Comparison of ENCODE assay signal across 28 cellular contexts in the genomic region with DNA sequence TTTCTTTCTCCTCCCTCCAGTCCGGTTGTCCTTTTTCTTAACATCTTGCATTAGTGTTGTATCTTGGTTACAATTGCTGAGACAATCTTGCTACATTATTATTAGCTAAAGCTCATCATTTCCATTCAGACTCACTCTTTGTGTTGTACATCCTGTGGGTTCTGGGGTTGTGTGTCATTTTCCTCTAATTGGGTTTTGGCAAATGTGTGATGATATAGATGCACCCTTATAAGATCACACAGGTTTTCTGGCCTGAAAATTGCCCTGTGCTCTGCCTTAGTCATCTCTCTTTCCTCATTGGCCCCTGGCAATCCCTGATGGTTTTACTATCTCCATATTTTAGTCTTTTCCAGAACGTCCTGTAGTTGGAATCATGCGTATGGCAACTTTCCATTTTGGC.
DNase-seq lines count a peak whose midpoint lies in the region; ATAC-seq, FAIRE-seq and TF ChIP-seq lines count a peak whose summit lies in the region.
"Had no signal": no experiment of that assay in that cellular context is flagged by ENCODE, and none has a peak within 500 bp of the region (broad histone marks: within the 10 kb centered on the region; RNA-seq: fewer than 3 reads in every experiment).

No MANE protein-coding gene starts in this region.

- no peaks in the 10 kb centered on the region for H3K9me3 Mint-ChIP-seq in activated naive CD8-positive, alpha-beta T cell treated with anti-CD3 and anti-CD28 coated beads, Interleukin-2, amount 50 U/mL, for 24 hours
- no peaks in the 10 kb centered on the region for H3K9me3 Mint-ChIP-seq in activated naive CD8-positive, alpha-beta T cell treated with anti-CD3 and anti-CD28 coated beads for 36 hours
- H3K9me3 Mint-ChIP-seq: CD14-positive monocyte had no signal

- no peaks in the 10 kb centered on the region for H3K36me3 Mint-ChIP-seq in activated naive CD8-positive, alpha-beta T cell treated with anti-CD3 and anti-CD28 coated beads, Interleukin-2, amount 50 U/mL, for 24 hours (ENCODE audit: low read depth)
- no peaks in the 10 kb centered on the region for H3K36me3 Mint-ChIP-seq in activated naive CD8-positive, alpha-beta T cell treated with anti-CD3 and anti-CD28 coated beads for 36 hours
- H3K36me3 Mint-ChIP-seq: activated CD8-positive, alpha-beta memory T cell treated with anti-CD3 and anti-CD28 coated beads, Interleukin-2, amount 10 ng/mL, durations not matched to agents 7 days and 5 days; CD14-positive monocyte had no signal

- H3K27me3 Mint-ChIP-seq in activated naive CD8-positive, alpha-beta T cell treated with anti-CD3 and anti-CD28 coated beads, Interleukin-2, amount 50 U/mL, for 24 hours = peaks cover 9% of the 10 kb centered on the region
- no peaks in the 10 kb centered on the region for H3K27me3 Mint-ChIP-seq in activated naive CD8-positive, alpha-beta T cell treated with anti-CD3 and anti-CD28 coated beads for 36 hours

- H3K27ac ChIP-seq in duodenal mucosa (ENCODE audit: low read depth, low read length) (peak overlapping the region; percentile 16), muscle layer of duodenum (ENCODE audit: low read length) (peak overlapping the region; percentile 67), vagina (peak overlapping the region; percentile 17)
- H3K27ac ChIP-seq: 22Rv1, right lobe of liver had no signal

- H3K4me1 ChIP-seq in duodenal mucosa (ENCODE audit: control insufficient read depth in 1 of 2, insufficient read depth in 2 of 2, low read length in 2 of 2) = peaks cover 42 to 54% of the 10 kb centered on the region in 2 donors
- peaks cover 0 to 4% of the 10 kb centered on the region in 2 donors for H3K4me1 ChIP-seq in muscle layer of duodenum (ENCODE audit: control insufficient read depth in 1 of 2, insufficient read depth in 2 of 2, low read length in 2 of 2)
- H3K4me1 ChIP-seq in vagina = no peaks in the 10 kb centered on the region

- no peaks in the 10 kb centered on the region for H3K27me3 ChIP-seq in duodenal mucosa (ENCODE audit: control insufficient read depth in 1 of 2, insufficient read depth in 2 of 2, low read length in 2 of 2)
- H3K27me3 ChIP-seq in muscle layer of duodenum (ENCODE audit: low read depth, low read length) = no peaks in the 10 kb centered on the region
- no peaks in the 10 kb centered on the region for H3K27me3 ChIP-seq in vagina
- H3K27me3 ChIP-seq: right lobe of liver had no signal

- no peaks in the 10 kb centered on the region for H3K9me3 ChIP-seq in duodenal mucosa (ENCODE audit: control insufficient read depth in 1 of 2, low read length in 2 of 2)
- no peaks in the 10 kb centered on the region for H3K9me3 ChIP-seq in muscle layer of duodenum (ENCODE audit: control insufficient read depth in 1 of 2, low read length in 2 of 2)
- H3K9me3 ChIP-seq in vagina = no peaks in the 10 kb centered on the region
- H3K9me3 ChIP-seq: right lobe of liver, SK-N-SH had no signal

- no peak for FAIRE-seq in RCC 7860 (lab: Jason Lieb, UNC)
- FAIRE-seq: TTC549 had no signal

- no peak for TF ChIP-seq CTCF in vagina (IDR thresholded peaks at IDR 0.05)

- no peak overlapping the region for H3K4me3 Mint-ChIP-seq in activated naive CD8-positive, alpha-beta T cell treated with anti-CD3 and anti-CD28 coated beads, Interleukin-2, amount 50 U/mL, for 24 hours
- H3K4me3 Mint-ChIP-seq in activated naive CD8-positive, alpha-beta T cell treated with anti-CD3 and anti-CD28 coated beads for 36 hours = no peak overlapping the region
- H3K4me3 Mint-ChIP-seq: activated CD8-positive, alpha-beta memory T cell treated with anti-CD3 and anti-CD28 coated beads, Interleukin-2, amount 10 ng/mL, durations not matched to agents 7 days and 5 days; CD14-positive monocyte; T-helper 17 cell had no signal

- peaks cover 7% of the 10 kb centered on the region for H3K4me1 Mint-ChIP-seq in activated naive CD8-positive, alpha-beta T cell treated with anti-CD3 and anti-CD28 coated beads, Interleukin-2, amount 50 U/mL, for 24 hours
- H3K4me1 Mint-ChIP-seq in activated naive CD8-positive, alpha-beta T cell treated with anti-CD3 and anti-CD28 coated beads for 36 hours = no peaks in the 10 kb centered on the region
- H3K4me1 Mint-ChIP-seq: CD14-positive monocyte had no signal

- H3K9ac ChIP-seq in duodenal mucosa (ENCODE audit: low read depth in 1 of 2, low read length in 2 of 2) = no peak overlapping the region
- H3K9ac ChIP-seq: SK-N-SH had no signal

- DNase-seq in activated naive CD8-positive, alpha-beta T cell treated with anti-CD3 and anti-CD28 coated beads, Interleukin-2, amount 50 U/mL, for 24 hours = no peak
- no peak for DNase-seq in activated naive CD8-positive, alpha-beta T cell treated with anti-CD3 and anti-CD28 coated beads for 36 hours
- no peak for DNase-seq in vagina (ENCODE audit: extremely low spot score in 2 of 2)
- DNase-seq in left colon = no peak
- no peak for DNase-seq in RCC 7860 (ENCODE audit: low spot score)
- DNase-seq: activated CD4-positive, alpha-beta T cell treated with anti-CD3 and anti-CD28 coated beads, Interleukin-2, amount 50 U/mL, for 4 hours; activated CD8-positive, alpha-beta memory T cell treated with anti-CD3 and anti-CD28 coated beads, Interleukin-2, amount 10 ng/mL, durations not matched to agents 7 days and 5 days; activated naive CD4-positive, alpha-beta T cell; activated T-cell treated with anti-CD3 and anti-CD28 coated beads, Interleukin-2, amount 50 U/mL, for 48 hours; cerebellar nuclear complex; DMS79; GDM1; IMR-90; NCI-H446; NCI-H82; right lobe of liver; SK-N-SH; stimulated activated CD4-positive, alpha-beta T cell treated with anti-CD3 and anti-CD28 coated beads, Interleukin-12 subunit alpha, Interleukin-12 subunit beta, amount 100 ng/mL, for 4 hours; stimulated activated CD4-positive, alpha-beta T cell treated with anti-CD3 and anti-CD28 coated beads, Interleukin-2, amount 100 ng/mL, for 48 hours; T-helper 17 cell had no signal

- peak; percentile 64 for ATAC-seq in activated naive CD8-positive, alpha-beta T cell treated with anti-CD3 and anti-CD28 coated beads, Interleukin-2, amount 50 U/mL, for 24 hours
- no peak for ATAC-seq in left colon
- no peak for ATAC-seq in HG03354 (IDR thresholded peaks at IDR 0.05; ENCODE audit: poor library complexity, severe bottlenecking, unreplicated experiment)
- ATAC-seq: activated CD4-positive, CD25-positive, alpha-beta regulatory T cell treated with anti-CD3 and anti-CD28 coated beads, Interleukin-2, amount 50 U/mL, for 24 hours; activated CD8-positive, alpha-beta memory T cell treated with anti-CD3 and anti-CD28 coated beads, Interleukin-2, amount 10 ng/mL, durations not matched to agents 7 days and 5 days; T-helper 17 cell had no signal

- TF ChIP-seq POLR2A in vagina (IDR thresholded peaks at IDR 0.05) = no peak

- intact Hi-C loops in vagina (cut with DNase I) (no loop called here), left colon (cut with DNase I, micrococcal nuclease) (no loop called here)

- peak overlapping the region; percentile 63 for H3K27ac Mint-ChIP-seq in activated naive CD8-positive, alpha-beta T cell treated with anti-CD3 and anti-CD28 coated beads, Interleukin-2, amount 50 U/mL, for 24 hours
- H3K27ac Mint-ChIP-seq in activated naive CD8-positive, alpha-beta T cell treated with anti-CD3 and anti-CD28 coated beads for 36 hours = no peak overlapping the region
- H3K27ac Mint-ChIP-seq: activated CD8-positive, alpha-beta memory T cell treated with anti-CD3 and anti-CD28 coated beads, Interleukin-2, amount 10 ng/mL, durations not matched to agents 7 days and 5 days; CD14-positive monocyte; progenitor cell of endocrine pancreas; T-helper 17 cell had no signal

- no peak overlapping the region for H3K4me3 ChIP-seq in duodenal mucosa (ENCODE audit: low read depth in 1 of 2, low read length in 2 of 2)
- H3K4me3 ChIP-seq in muscle layer of duodenum (ENCODE audit: low read depth in 1 of 2, low read length in 2 of 2) = no peak overlapping the region
- no peak overlapping the region for H3K4me3 ChIP-seq in vagina
- H3K4me3 ChIP-seq: right lobe of liver had no signal

- H3K36me3 ChIP-seq in duodenal mucosa (ENCODE audit: control insufficient read depth in 1 of 2, insufficient read depth in 2 of 2, low read length in 2 of 2) = no peaks in the 10 kb centered on the region
- H3K36me3 ChIP-seq in muscle layer of duodenum (ENCODE audit: control insufficient read depth in 1 of 2, insufficient read depth in 2 of 2, low read length in 2 of 2) = no peaks in the 10 kb centered on the region
- no peaks in the 10 kb centered on the region for H3K36me3 ChIP-seq in vagina
- H3K36me3 ChIP-seq: right lobe of liver had no signal

Comparison
In these comparisons a context has a peak if more than half of its experiments do, and no peak if none do; other contexts are left out.
1. H3K27ac ChIP-seq: peak in every context shown above with its lines; median percentile 67 in muscle layer of duodenum; 17 in vagina; 16 in duodenal mucosa.